Comparison of ENCODE assay signal across 1 cellular context in genomic region chr4:6906046-6906445, GRCh38.
TF ChIP-seq lines count a peak whose summit lies in the region.

No MANE protein-coding gene starts in this region.

TF ChIP-seq in liver, 16 proteins besides CTCF, POLR2A, EP300 and RAD21 (continued from another document):
- TF ChIP-seq NR2F2 (IDR thresholded peaks at IDR 0.05), result no peak
